Comparison of ENCODE assay signal across 17 cellular contexts in the genomic region with DNA sequence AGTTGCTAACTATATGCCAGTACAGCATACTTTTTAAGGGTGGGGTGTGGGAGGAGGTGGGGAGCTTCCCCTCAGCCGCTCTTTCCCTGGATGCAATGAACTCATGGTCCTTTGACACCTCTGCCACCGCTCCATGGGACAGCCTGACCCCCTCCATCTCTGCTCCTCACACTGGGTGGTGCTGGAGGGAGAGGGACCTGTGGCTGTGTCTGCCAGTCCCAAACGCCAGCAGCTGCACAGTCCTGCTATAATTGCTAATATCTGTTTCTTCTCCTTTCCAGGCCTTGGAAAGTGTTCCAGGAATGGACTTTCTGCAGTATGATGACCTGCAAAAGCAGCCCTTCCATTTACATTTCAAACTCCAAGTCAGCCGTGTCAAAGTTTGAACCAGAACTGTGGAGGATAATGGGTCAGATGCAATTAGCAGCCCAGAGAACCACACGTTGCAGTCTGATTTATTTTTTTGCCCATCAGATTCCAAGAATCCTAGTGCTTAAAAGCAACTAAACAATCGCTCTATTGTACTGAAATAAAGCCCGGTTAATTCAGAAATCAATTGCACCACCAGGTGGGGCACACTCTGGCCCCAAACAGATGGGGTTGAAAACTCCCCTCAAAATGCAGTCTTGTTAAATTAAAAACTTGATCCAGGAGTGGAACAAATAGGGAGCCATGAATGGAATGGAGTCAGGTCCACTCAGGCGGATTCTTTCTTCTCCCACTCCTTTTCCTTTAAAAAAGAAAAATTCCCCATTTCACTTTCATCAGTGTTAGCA.
A peak's percentile ranks its signal among the peaks of the same experiment; 100 is the strongest.
DNase-seq lines count a peak whose midpoint lies in the region; ATAC-seq and TF ChIP-seq lines count a peak whose summit lies in the region.
"Had no signal": no experiment of that assay in that cellular context is flagged by ENCODE, and none has a peak within 500 bp of the region (broad histone marks: within the 10 kb centered on the region; RNA-seq: fewer than 3 reads in every experiment).

No MANE protein-coding gene starts in this region.

- peak overlapping the region; percentile 4; the same call in 1 of the 2 replicates for H2AFZ ChIP-seq in GM23338

- no peak for ATAC-seq in GM23338
- ATAC-seq in activated T-helper 17 cell treated with anti-CD3 and anti-CD28 coated beads, Interleukin-2, amount 50 U/mL, for 72 hours (replicated peaks), result no peak

- H4K20me1 ChIP-seq in GM23338 (replicated peaks; ENCODE audit: insufficient read depth), result no peaks in the 10 kb centered on the region

- H3K36me3 ChIP-seq in GM23338 (ENCODE audit: insufficient read depth) (no peaks in the 10 kb centered on the region), kidney epithelial cell (ENCODE audit: control insufficient read depth, insufficient read depth, low read length) (no peaks in the 10 kb centered on the region)
- H3K36me3 ChIP-seq: prostate gland had no signal

- H3K4me1 ChIP-seq in GM23338 (ENCODE audit: insufficient read depth), result no peaks in the 10 kb centered on the region; the same call in 1 of the 2 replicates
- H3K4me1 ChIP-seq: prostate gland had no signal

- intact Hi-C loops in CD14-positive monocyte (cut with micrococcal nuclease), result no loop called here

- no peaks in the 10 kb centered on the region for H3K79me2 ChIP-seq in GM23338 (replicated peaks; ENCODE audit: insufficient read depth)

- H3K27ac ChIP-seq in 22Rv1, result no peak overlapping the region
- H3K27ac ChIP-seq in GM23338 (ENCODE audit: low read depth), result no peak overlapping the region
- H3K27ac ChIP-seq: prostate gland, VCaP had no signal

- no peaks in the 10 kb centered on the region for H3K36me3 Mint-ChIP-seq in GM23338 (ENCODE audit: low read depth)
- H3K36me3 Mint-ChIP-seq in activated T-helper 17 cell treated with anti-CD3 and anti-CD28 coated beads, Interleukin-2, amount 50 U/mL, for 72 hours (ENCODE audit: low read depth), result no peaks in the 10 kb centered on the region
- no peaks in the 10 kb centered on the region for H3K36me3 Mint-ChIP-seq in CD14-positive monocyte

- H3K4me3 ChIP-seq in GM23338, result no peak overlapping the region
- H3K4me3 ChIP-seq in astrocyte of the cerebellum (ENCODE audit: low read depth, low read length), result no peak overlapping the region
- H3K4me3 ChIP-seq in kidney epithelial cell (ENCODE audit: low read depth, low read length), result no peak overlapping the region
- H3K4me3 ChIP-seq: prostate gland had no signal

- H3K9me3 Mint-ChIP-seq in GM23338 (no peaks in the 10 kb centered on the region), CD14-positive monocyte (peaks cover 0 to 2% (median 0%) of the 10 kb centered on the region in 7 donors)
- no peaks in the 10 kb centered on the region for H3K9me3 Mint-ChIP-seq in activated T-helper 17 cell treated with anti-CD3 and anti-CD28 coated beads, Interleukin-2, amount 50 U/mL, for 72 hours
- H3K9me3 Mint-ChIP-seq: dendritic cell treated with granulocyte-macrophage colony-stimulating factor and Interleukin-4, amounts not matched to agents 40 ng/mL and 50 ng/mL, for 4 days had no signal

- in situ Hi-C loops in astrocyte of the cerebellum (cut with HindIII; ENCODE audit: low sequenced_read_pairs), result no loop called here

- H3F3A ChIP-seq in GM23338 (replicated peaks; ENCODE audit: low read depth), result no peaks in the 10 kb centered on the region

- no peak overlapping the region for H3K27ac Mint-ChIP-seq in GM23338
- H3K27ac Mint-ChIP-seq in activated T-helper 17 cell treated with anti-CD3 and anti-CD28 coated beads, Interleukin-2, amount 50 U/mL, for 72 hours, result no peak overlapping the region
- no peak overlapping the region for H3K27ac Mint-ChIP-seq in CD14-positive monocyte
- H3K27ac Mint-ChIP-seq: dendritic cell treated with granulocyte-macrophage colony-stimulating factor and Interleukin-4, amounts not matched to agents 40 ng/mL and 50 ng/mL, for 4 days had no signal

- peaks cover 15% of the 10 kb centered on the region; the same call in 1 of the 2 replicates for H3K9me2 ChIP-seq in GM23338 (ENCODE audit: insufficient read depth)

- no peak overlapping the region for H3K4me2 ChIP-seq in GM23338

- H3K4me3 Mint-ChIP-seq in GM23338 (no peak overlapping the region), CD14-positive monocyte (no peak overlapping the region)
- no peak overlapping the region for H3K4me3 Mint-ChIP-seq in activated T-helper 17 cell treated with anti-CD3 and anti-CD28 coated beads, Interleukin-2, amount 50 U/mL, for 72 hours
- H3K4me3 Mint-ChIP-seq: dendritic cell treated with granulocyte-macrophage colony-stimulating factor and Interleukin-4, amounts not matched to agents 40 ng/mL and 50 ng/mL, for 4 days had no signal

- H3K4me1 Mint-ChIP-seq in GM23338 (peaks cover 10% of the 10 kb centered on the region; the same call in 2 of the 3 replicates), CD14-positive monocyte (peaks cover 5% of the 10 kb centered on the region)
- H3K4me1 Mint-ChIP-seq in activated T-helper 17 cell treated with anti-CD3 and anti-CD28 coated beads, Interleukin-2, amount 50 U/mL, for 72 hours, result no peaks in the 10 kb centered on the region

- no peaks in the 10 kb centered on the region for H3K27me3 ChIP-seq in GM23338 (ENCODE audit: insufficient read depth)
- no peaks in the 10 kb centered on the region for H3K27me3 ChIP-seq in kidney epithelial cell (ENCODE audit: control insufficient read depth, insufficient read depth, low read length)

- peaks cover 6% of the 10 kb centered on the region for H3K27me3 Mint-ChIP-seq in GM23338 (ENCODE audit: insufficient read depth, low read depth, poor library complexity)
- H3K27me3 Mint-ChIP-seq in activated T-helper 17 cell treated with anti-CD3 and anti-CD28 coated beads, Interleukin-2, amount 50 U/mL, for 72 hours, result peaks cover 21% of the 10 kb centered on the region
- H3K27me3 Mint-ChIP-seq in CD14-positive monocyte (ENCODE audit: low read depth in 3 of 3), result peaks cover 0 to 3% (median 3%) of the 10 kb centered on the region in 3 donors
- H3K27me3 Mint-ChIP-seq: dendritic cell treated with granulocyte-macrophage colony-stimulating factor and Interleukin-4, amounts not matched to agents 40 ng/mL and 50 ng/mL, for 4 days had no signal

- 0 out of 2 replicates have a peak, but pooled peaks have one; percentile 4 for TF ChIP-seq CTCF in 22Rv1 (IDR thresholded peaks at IDR 0.05)
- peak; percentile 42 to 53 for TF ChIP-seq CTCF in GM23338 (conservative IDR thresholded peaks at IDR 0.05; ENCODE audit: low read depth in 2 of 2)
- peak; percentile 39 for TF ChIP-seq CTCF in astrocyte of the cerebellum (IDR thresholded peaks at IDR 0.05; ENCODE audit: low read depth, low read length, missing control alignments)
- TF ChIP-seq CTCF in kidney epithelial cell (IDR thresholded peaks at IDR 0.05; ENCODE audit: insufficient read depth, low read length, poor library complexity, severe bottlenecking), result peak; percentile 31
- TF ChIP-seq CTCF in CD14-positive monocyte (IDR thresholded peaks at IDR 0.05), result no peak

- DNase-seq in GM23338 (ENCODE audit: low spot score) (peak; percentile 12), astrocyte of the cerebellum (ENCODE audit: low read depth) (no peak), kidney epithelial cell (ENCODE audit: low read depth) (no peak), NK-92 (lab: John Stamatoyannopoulos, UW; ENCODE audit: unreplicated experiment) (no peak), CD14-positive monocyte (ENCODE audit: low spot score) (no peak), COR-L47 (lab: John Stamatoyannopoulos, UW) (no peak)
- DNase-seq: amniotic stem cell, Karpas-422, NCI-H1417, NCI-H226, OCI-M1, SW 1271 had no signal

TF ChIP-seq in GM23338, 12 proteins besides CTCF, POLR2A, EP300 and RAD21 (continues in another document):
- TF ChIP-seq EZH2phosphoT487 (IDR thresholded peaks at IDR 0.05; ENCODE audit: unreplicated experiment), result no peak
